In the genomic region with DNA sequence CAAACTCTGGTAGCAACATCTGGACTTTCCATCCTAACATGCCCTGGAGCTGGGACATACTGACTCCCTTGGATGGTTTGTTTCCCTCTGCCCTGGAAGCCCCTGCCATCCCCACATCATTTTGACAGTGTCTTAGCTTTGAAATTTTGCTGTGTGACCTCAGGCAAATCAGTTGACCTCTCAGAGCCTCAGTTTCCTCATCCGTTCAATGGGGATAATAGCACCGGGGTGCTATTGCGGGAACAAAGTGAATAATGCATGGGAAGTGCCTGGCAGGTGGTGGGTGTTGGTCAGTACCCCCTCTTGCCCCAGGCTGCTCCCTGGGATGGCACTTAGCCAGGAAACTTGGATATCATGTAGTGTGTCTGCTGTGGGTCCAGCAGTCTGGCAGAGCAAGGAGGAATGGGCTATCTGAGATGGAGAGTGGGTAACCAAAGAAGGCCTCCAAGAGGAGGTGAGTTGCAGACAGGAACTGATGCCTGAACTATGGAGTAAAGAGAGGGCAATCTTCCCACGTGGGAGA, we compare ENCODE assay signal across 16 cellular contexts.
"Had no signal": no experiment of that assay in that cellular context is flagged by ENCODE, and none has a peak within 500 bp of the region (broad histone marks: within the 10 kb centered on the region; RNA-seq: fewer than 3 reads in every experiment).

No MANE protein-coding gene starts in this region.

- H3K27me3 ChIP-seq: gastrocnemius medialis, heart right ventricle, right lobe of liver, transverse colon had no signal

- H3K9me3 ChIP-seq: gastrocnemius medialis, heart right ventricle, prostate gland, right lobe of liver, spleen, transverse colon had no signal

- H3K4me1 ChIP-seq: prostate gland had no signal

- ATAC-seq: activated T-cell treated with anti-CD3 and anti-CD28 coated beads, Interleukin-2, amount 50 U/mL, for 4 hours; gastrocnemius medialis; heart right ventricle; right lobe of liver had no signal

- H3K27ac ChIP-seq: gastrocnemius medialis, heart right ventricle, prostate gland, right lobe of liver, spleen, transverse colon had no signal

- H3K4me3 ChIP-seq: gastrocnemius medialis, heart right ventricle, prostate gland, right lobe of liver, spleen, transverse colon had no signal

- H3K36me3 ChIP-seq: gastrocnemius medialis, heart right ventricle, prostate gland, right lobe of liver, spleen, transverse colon had no signal

- FAIRE-seq: colon had no signal

- DNase-seq: activated CD4-positive, alpha-beta T cell treated with anti-CD3 and anti-CD28 coated beads, Interleukin-2, amount 50 U/mL, for 48 hours; activated CD4-positive, CD25-positive, alpha-beta regulatory T cell treated with anti-CD3 and anti-CD28 coated beads, Interleukin-2, amount 50 U/mL, for 72 hours; activated gamma-delta T cell treated with Interleukin-2 at 50 U/mL for 16 hours; activated naive CD8-positive, alpha-beta T cell treated with anti-CD3 and anti-CD28 coated beads for 36 hours; activated T-cell treated with anti-CD3 and anti-CD28 coated beads, Interleukin-2, amount 50 U/mL, for 4 hours; effector CD8-positive, alpha-beta T cell; gastrocnemius medialis; heart right ventricle; naive B cell; nucleus accumbens; stimulated activated CD4-positive, alpha-beta T cell treated with anti-CD3 and anti-CD28 coated beads, Interleukin-1b, Interleukin-23, amount 100 ng/mL, for 48 hours; transverse colon had no signal
